16 cellular contexts compared by ENCODE assay signal in genomic region chr17:71760062-71760720, GRCh38.
DNase-seq lines count a peak whose midpoint lies in the region; FAIRE-seq and TF ChIP-seq lines count a peak whose summit lies in the region.
"Had no signal": no experiment of that assay in that cellular context is flagged by ENCODE, and none has a peak within 500 bp of the region (broad histone marks: within the 10 kb centered on the region; RNA-seq: fewer than 3 reads in every experiment).

No MANE protein-coding gene starts in this region.

- H2AK5ac ChIP-seq in H9 (ENCODE audit: insufficient read length, low read length), result no peak overlapping the region

- no peak overlapping the region for H2BK12ac ChIP-seq in H9 (ENCODE audit: insufficient read length, low read depth, low read length)

- no peak overlapping the region for H3K4me3 ChIP-seq in A673 (ENCODE audit: low read depth, low read length, poor library complexity, severe bottlenecking)
- H3K4me3 ChIP-seq in fibroblast of lung (replicated peaks in 1 of 4; ENCODE audit: control extremely low read depth in 1 of 4, insufficient read depth in 1 of 4, low read depth in 3 of 4, low read length in 4 of 4), result no peak overlapping the region
- H3K4me3 ChIP-seq: BLaER1 treated with 17β-estradiol and CSF1 and Interleukin-3, amounts not matched to agents 10 nM and 100 nM had no signal

- peak; percentile 14; the same call in 1 of the 2 replicates for TF ChIP-seq CTCF in A673 (conservative IDR thresholded peaks at IDR 0.05; ENCODE audit: low read depth, low read length)
- TF ChIP-seq CTCF in H9 (conservative IDR thresholded peaks at IDR 0.05), result peak; percentile 32; the same call in 1 of the 3 replicates
- TF ChIP-seq CTCF in fibroblast of lung (conservative IDR thresholded peaks at IDR 0.05 in 1 of 2, IDR thresholded peaks at IDR 0.05 in 1 of 2; ENCODE audit: low read depth in 1 of 2, low read length in 2 of 2), result peak in 1 of 2 donors; percentile 15
- no peak for TF ChIP-seq CTCF in GM13977 (IDR thresholded peaks at IDR 0.05; ENCODE audit: extremely low read depth, insufficient read depth, missing control alignments)

- no peak overlapping the region for H2BK120ac ChIP-seq in H9 (ENCODE audit: low read depth, low read length, poor library complexity, severe bottlenecking)

- CTCF ChIA-PET in A673 (lab: Charles Lee), result no interaction called here
- CTCF ChIA-PET in activated CD4-positive, alpha-beta T cell treated with anti-CD3 and anti-CD28 coated beads, Interleukin-2, amount 10 ng/mL, durations not matched to agents 7 days and 5 days (lab: Charles Lee), result no interaction called here

- H3K4me1 Mint-ChIP-seq in H9, result no peaks in the 10 kb centered on the region
- no peaks in the 10 kb centered on the region for H3K4me1 Mint-ChIP-seq in activated CD4-positive, alpha-beta T cell treated with anti-CD3 and anti-CD28 coated beads, Interleukin-2, amount 10 ng/mL, durations not matched to agents 7 days and 5 days
- H3K4me1 Mint-ChIP-seq: activated naive CD8-positive, alpha-beta T cell treated with anti-CD3 and anti-CD28 coated beads, Interleukin-2, amount 50 U/mL, for 24 hours; stimulated activated effector memory CD8-positive, alpha-beta T cell treated with anti-CD3 and anti-CD28 coated beads, Interleukin-12 subunit alpha, Interleukin-12 subunit beta, amount 100 ng/mL, for 72 hours had no signal

- no peak overlapping the region for H2BK15ac ChIP-seq in H9 (ENCODE audit: low read depth, low read length)

- H2BK5ac ChIP-seq in H9 (ENCODE audit: insufficient read length, low read length), result no peak overlapping the region

- peak; percentile 81 for FAIRE-seq in RCC 7860 (lab: Jason Lieb, UNC)

- intact Hi-C loops in A673 (cut with micrococcal nuclease; ENCODE audit: unreplicated experiment), result no loop called here

- H3K9me3 Mint-ChIP-seq in H9, result no peaks in the 10 kb centered on the region
- H3K9me3 Mint-ChIP-seq in activated CD4-positive, alpha-beta T cell treated with anti-CD3 and anti-CD28 coated beads, Interleukin-2, amount 10 ng/mL, durations not matched to agents 7 days and 5 days, result no peaks in the 10 kb centered on the region
- H3K9me3 Mint-ChIP-seq: dendritic cell treated with granulocyte-macrophage colony-stimulating factor and Interleukin-4, amounts not matched to agents 40 ng/mL and 50 ng/mL, for 4 days had no signal

- no peak overlapping the region for H4K91ac ChIP-seq in H9 (ENCODE audit: insufficient read length, low read depth, low read length)

- H3K56ac ChIP-seq in H9 (ENCODE audit: insufficient read length, low read depth, low read length), result no peak overlapping the region

- no peak overlapping the region for H3K4me2 ChIP-seq in H9 (ENCODE audit: insufficient read depth, insufficient read length, low read length)
- no peak overlapping the region for H3K4me2 ChIP-seq in fibroblast of lung (ENCODE audit: extremely low read depth, insufficient read depth, low read length)
- H3K4me2 ChIP-seq: BLaER1 treated with 17β-estradiol and CSF1 and Interleukin-3, amounts not matched to agents 10 nM and 100 nM had no signal

- H3K4ac ChIP-seq in H9 (ENCODE audit: low read depth, low read length), result no peak overlapping the region

- no peaks in the 10 kb centered on the region for H3K36me3 Mint-ChIP-seq in H9 (ENCODE audit: insufficient read depth in 1 of 3, low read depth in 3 of 3)
- no peaks in the 10 kb centered on the region for H3K36me3 Mint-ChIP-seq in activated CD4-positive, alpha-beta T cell treated with anti-CD3 and anti-CD28 coated beads, Interleukin-2, amount 10 ng/mL, durations not matched to agents 7 days and 5 days (ENCODE audit: low read depth)
- H3K36me3 Mint-ChIP-seq: stimulated activated effector memory CD8-positive, alpha-beta T cell treated with anti-CD3 and anti-CD28 coated beads, Interleukin-12 subunit alpha, Interleukin-12 subunit beta, amount 100 ng/mL, for 72 hours had no signal

- no CpG with 5 or more reads among the region's 6 CpGs for WGBS in H9 (ENCODE audit: extremely low coverage, insufficient read length, low lambda C conversion rate)

- in situ Hi-C loops in GM13977 (cut with MboI; ENCODE audit: low pct_unique_long_range_greater_than_20kb, low sequenced_read_pairs, unreplicated experiment), result no loop called here

- H3K27me3 Mint-ChIP-seq in H9 (ENCODE audit: low read depth), result no peaks in the 10 kb centered on the region
- no peaks in the 10 kb centered on the region for H3K27me3 Mint-ChIP-seq in activated CD4-positive, alpha-beta T cell treated with anti-CD3 and anti-CD28 coated beads, Interleukin-2, amount 10 ng/mL, durations not matched to agents 7 days and 5 days
- H3K27me3 Mint-ChIP-seq: activated naive CD8-positive, alpha-beta T cell treated with anti-CD3 and anti-CD28 coated beads, Interleukin-2, amount 50 U/mL, for 24 hours; dendritic cell treated with granulocyte-macrophage colony-stimulating factor and Interleukin-4, amounts not matched to agents 40 ng/mL and 50 ng/mL, for 4 days had no signal

- H3K27ac ChIP-seq in A673 (ENCODE audit: low read depth, low read length, poor library complexity, severe bottlenecking) (no peak overlapping the region), H9 (ENCODE audit: insufficient read length, low read depth, low read length) (no peak overlapping the region), fibroblast of lung (ENCODE audit: insufficient read depth, low read length) (no peak overlapping the region)
- H3K27ac ChIP-seq: BLaER1 treated with 17β-estradiol and CSF1 and Interleukin-3, amounts not matched to agents 10 nM and 100 nM had no signal

- H3K18ac ChIP-seq in H9 (ENCODE audit: insufficient read length, low read depth, low read length), result no peak overlapping the region

- H3K27me3 ChIP-seq in A673 (replicated peaks; ENCODE audit: insufficient read depth, low read depth, low read length, poor library complexity) (no peaks in the 10 kb centered on the region), H9 (ENCODE audit: insufficient read depth, low read length) (no peaks in the 10 kb centered on the region), fibroblast of lung (ENCODE audit: control insufficient read depth, insufficient read depth, low read length) (no peaks in the 10 kb centered on the region)
- H3K27me3 ChIP-seq: BLaER1 treated with 17β-estradiol and CSF1 and Interleukin-3, amounts not matched to agents 10 nM and 100 nM had no signal

- no peaks in the 10 kb centered on the region for H4K20me1 ChIP-seq in H9 (ENCODE audit: control insufficient read depth, insufficient read depth, insufficient read length)
- H4K20me1 ChIP-seq in fibroblast of lung (ENCODE audit: control insufficient read depth, extremely low read depth, insufficient read depth, low read length), result no peaks in the 10 kb centered on the region
- H4K20me1 ChIP-seq: BLaER1 treated with 17β-estradiol and CSF1 and Interleukin-3, amounts not matched to agents 10 nM and 100 nM had no signal

- H2BK20ac ChIP-seq in H9 (ENCODE audit: low read depth, low read length, poor library complexity, severe bottlenecking), result no peak overlapping the region

- H3K79me1 ChIP-seq in H9 (ENCODE audit: insufficient read depth, low read depth, low read length, poor library complexity, severe bottlenecking), result no peaks in the 10 kb centered on the region

- H3K27ac Mint-ChIP-seq in H9, result no peak overlapping the region
- no peak overlapping the region for H3K27ac Mint-ChIP-seq in activated CD4-positive, alpha-beta T cell treated with anti-CD3 and anti-CD28 coated beads, Interleukin-2, amount 10 ng/mL, durations not matched to agents 7 days and 5 days
- H3K27ac Mint-ChIP-seq: activated naive CD8-positive, alpha-beta T cell treated with anti-CD3 and anti-CD28 coated beads, Interleukin-2, amount 50 U/mL, for 24 hours; dendritic cell treated with granulocyte-macrophage colony-stimulating factor and Interleukin-4, amounts not matched to agents 40 ng/mL and 50 ng/mL, for 4 days; stimulated activated effector memory CD8-positive, alpha-beta T cell treated with anti-CD3 and anti-CD28 coated beads, Interleukin-12 subunit alpha, Interleukin-12 subunit beta, amount 100 ng/mL, for 72 hours had no signal

- no peak overlapping the region for H3K23ac ChIP-seq in H9 (ENCODE audit: insufficient read length, low read depth, low read length)

- H3K4me3 Mint-ChIP-seq in H9, result no peak overlapping the region
- H3K4me3 Mint-ChIP-seq in activated CD4-positive, alpha-beta T cell treated with anti-CD3 and anti-CD28 coated beads, Interleukin-2, amount 10 ng/mL, durations not matched to agents 7 days and 5 days, result no peak overlapping the region
- H3K4me3 Mint-ChIP-seq: activated naive CD8-positive, alpha-beta T cell treated with anti-CD3 and anti-CD28 coated beads, Interleukin-2, amount 50 U/mL, for 24 hours; dendritic cell treated with granulocyte-macrophage colony-stimulating factor and Interleukin-4, amounts not matched to agents 40 ng/mL and 50 ng/mL, for 4 days; stimulated activated effector memory CD8-positive, alpha-beta T cell treated with anti-CD3 and anti-CD28 coated beads, Interleukin-12 subunit alpha, Interleukin-12 subunit beta, amount 100 ng/mL, for 72 hours had no signal

- POLR2A ChIA-PET in A673 (lab: Charles Lee; ENCODE audit: low non-redundant PET), result no interaction called here
- POLR2A ChIA-PET in activated CD4-positive, alpha-beta T cell treated with anti-CD3 and anti-CD28 coated beads, Interleukin-2, amount 10 ng/mL, durations not matched to agents 7 days and 5 days (lab: Charles Lee), result no interaction called here

- no peak overlapping the region for H3K14ac ChIP-seq in H9 (ENCODE audit: insufficient read depth, low read length)

- no peak overlapping the region for H4K8ac ChIP-seq in H9 (replicated peaks; ENCODE audit: insufficient read length, low read depth, low read length)

- BruUV-seq in A673 (replicated peaks; lab: Mats Ljungman, UMichigan), result no TSS peak

- H3K4me1 ChIP-seq in A673 (ENCODE audit: insufficient read depth, low read length, poor library complexity, severe bottlenecking), result no peaks in the 10 kb centered on the region
- H3K4me1 ChIP-seq in H9 (ENCODE audit: insufficient read depth, low read length), result no peaks in the 10 kb centered on the region
- no peaks in the 10 kb centered on the region for H3K4me1 ChIP-seq in fibroblast of lung (ENCODE audit: control insufficient read depth, extremely low read depth, insufficient read depth, low read length)
- H3K4me1 ChIP-seq: BLaER1 treated with 17β-estradiol and CSF1 and Interleukin-3, amounts not matched to agents 10 nM and 100 nM had no signal

- H3K23me2 ChIP-seq in H9 (ENCODE audit: insufficient read length, low read depth, low read length, poor library complexity, severe bottlenecking), result no peaks in the 10 kb centered on the region

- H3K36me3 ChIP-seq in A673 (ENCODE audit: insufficient read depth, low read length, poor library complexity, severe bottlenecking) (no peaks in the 10 kb centered on the region), fibroblast of lung (ENCODE audit: control insufficient read depth, insufficient read depth, low read length) (no peaks in the 10 kb centered on the region)
- H3K36me3 ChIP-seq: BLaER1 treated with 17β-estradiol and CSF1 and Interleukin-3, amounts not matched to agents 10 nM and 100 nM had no signal

- H2AFZ ChIP-seq in H9 (ENCODE audit: low read length) (no peak overlapping the region), fibroblast of lung (ENCODE audit: low read length) (no peak overlapping the region)

- no peak for DNase-seq in A673 (ENCODE audit: low spot score)
- DNase-seq in H9, result no peak
- no peak for DNase-seq in RCC 7860 (ENCODE audit: low spot score)
- peak; percentile 57 to 81 for DNase-seq in fibroblast of lung (ENCODE audit: low read depth in 2 of 2)
- no peak for DNase-seq in activated gamma-delta T cell (lab: John Stamatoyannopoulos, UW)
- no peak for DNase-seq in 8988T
- DNase-seq in activated CD4-positive, alpha-beta T cell treated with anti-CD3 and anti-CD28 coated beads, Interleukin-2, amount 10 ng/mL, durations not matched to agents 7 days and 5 days, result no peak
- no peak for DNase-seq in GM13977 (ENCODE audit: low spot score)
- DNase-seq: activated naive CD8-positive, alpha-beta T cell treated with anti-CD3 and anti-CD28 coated beads, Interleukin-2, amount 50 U/mL, for 24 hours; activated T-cell treated with anti-CD3 and anti-CD28 coated beads for 4 hours; NCI-H1930; posterior cingulate gyrus; stimulated activated CD4-positive, alpha-beta T cell treated with anti-CD3 and anti-CD28 coated beads, Interleukin-2, amount 100 ng/mL, for 48 hours had no signal

- H3K79me2 ChIP-seq in H9 (ENCODE audit: insufficient read depth, low read length) (no peaks in the 10 kb centered on the region), fibroblast of lung (ENCODE audit: control insufficient read depth, insufficient read depth, low read length) (no peaks in the 10 kb centered on the region)

- H3K9me3 ChIP-seq in A673 (ENCODE audit: low read depth, low read length, poor library complexity, severe bottlenecking) (no peaks in the 10 kb centered on the region), H9 (ENCODE audit: control insufficient read depth, low read depth, low read length) (no peaks in the 10 kb centered on the region), fibroblast of lung (ENCODE audit: control insufficient read depth, insufficient read depth, low read depth, low read length) (no peaks in the 10 kb centered on the region)
- H3K9me3 ChIP-seq: BLaER1 treated with 17β-estradiol and CSF1 and Interleukin-3, amounts not matched to agents 10 nM and 100 nM had no signal

- H4K5ac ChIP-seq in H9 (ENCODE audit: insufficient read length, low read depth, low read length), result no peak overlapping the region

- H3T11ph ChIP-seq in H9 (ENCODE audit: low read length), result no peak overlapping the region

- H3K9ac ChIP-seq in H9 (ENCODE audit: extremely low read depth, insufficient read length, low read length), result no peak overlapping the region
- H3K9ac ChIP-seq in fibroblast of lung (ENCODE audit: insufficient read depth, low read length), result no peak overlapping the region
- H3K9ac ChIP-seq: BLaER1 treated with 17β-estradiol and CSF1 and Interleukin-3, amounts not matched to agents 10 nM and 100 nM had no signal

Comparison
In these comparisons a context has a peak if more than half of its experiments do, and no peak if none do; other contexts are left out.
1. DNase-seq: peak in fibroblast of lung (2 of 2); none in A673 (single experiment), H9 (single experiment), RCC 7860 (single experiment), activated gamma-delta T cell (single experiment), 8988T (single experiment), activated CD4-positive, alpha-beta T cell treated with anti-CD3 and anti-CD28 coated beads, Interleukin-2, amount 10 ng/mL, durations not matched to agents 7 days and 5 days (single experiment) and GM13977 (single experiment).